8 cellular contexts compared by ENCODE assay signal in genomic region chr1:99845201-99845600, GRCh38. TPM values are rescaled to one million over a fixed set of nuclear protein-coding genes. Genes with fewer than 3 reads are reported as not detected.
DNase-seq lines count a peak whose midpoint lies in the region; TF ChIP-seq lines count a peak whose summit lies in the region.
"Not testable (repeated sequence)": the region's sequence is repeated elsewhere in the genome, so short reads cannot be mapped to it uniquely, and the experiment has no call there.

No MANE protein-coding gene starts in this region.

- H3T11ph ChIP-seq in H9 (ENCODE audit: low read length), result not testable (repeated sequence)

- not testable (repeated sequence) for H2BK15ac ChIP-seq in H9 (ENCODE audit: low read depth, low read length)

- H3K27ac ChIP-seq in H9 (ENCODE audit: insufficient read length, low read depth, low read length); endodermal cell (ENCODE audit: low read depth, low read length); neural progenitor cell: not testable (repeated sequence)
- peak overlapping the region; percentile 61 for H3K27ac ChIP-seq in skeletal muscle tissue (ENCODE audit: low read depth, low read length)

- not testable (repeated sequence) for H2AFZ ChIP-seq in H9 (ENCODE audit: low read length); neural progenitor cell (replicated peaks)

- not testable (repeated sequence) for H3K14ac ChIP-seq in H9 (ENCODE audit: insufficient read depth, low read length)

- H3K9me3 ChIP-seq in H9 (ENCODE audit: control insufficient read depth, low read depth, low read length); NT2/D1 (ENCODE audit: insufficient read depth, low read length); neural progenitor cell (ENCODE audit: low read depth); skeletal muscle tissue (ENCODE audit: control insufficient read depth in 3 of 3, low read length in 3 of 3): not testable (repeated sequence)
- H3K9me3 ChIP-seq in endodermal cell (ENCODE audit: control insufficient read depth, low read length), result peaks cover 28% of the 10 kb centered on the region

- not testable (repeated sequence) for H3K4me3 Mint-ChIP-seq in H9, endodermal cell, neural progenitor cell

- H3K27me3 ChIP-seq in H9 (ENCODE audit: insufficient read depth, low read length); NT2/D1 (ENCODE audit: insufficient read depth, insufficient read length); endodermal cell (ENCODE audit: control insufficient read depth, insufficient read depth, low read length, poor library complexity, severe bottlenecking); neural progenitor cell; skeletal muscle tissue (ENCODE audit: control insufficient read depth in 3 of 3, insufficient read depth in 3 of 3, low read length in 3 of 3): not testable (repeated sequence)

- not testable (repeated sequence) for H3K4me2 ChIP-seq in H9 (ENCODE audit: insufficient read depth, insufficient read length, low read length); neural progenitor cell

- not testable (repeated sequence) for H3K27ac Mint-ChIP-seq in H9, endodermal cell, neural progenitor cell

- H3K23ac ChIP-seq in H9 (ENCODE audit: insufficient read length, low read depth, low read length), result not testable (repeated sequence)

- H3K27me3 Mint-ChIP-seq in H9 (ENCODE audit: low read depth); endodermal cell (ENCODE audit: insufficient read depth); neural progenitor cell (ENCODE audit: insufficient read depth, low read depth): not testable (repeated sequence)

- H3K56ac ChIP-seq in H9 (ENCODE audit: insufficient read length, low read depth, low read length), result not testable (repeated sequence)

- H3K79me2 ChIP-seq in H9 (ENCODE audit: insufficient read depth, low read length); neural progenitor cell (ENCODE audit: low read depth): not testable (repeated sequence)

- no CpG with 5 or more reads among the region's 9 CpGs for WGBS in H9 (ENCODE audit: extremely low coverage, insufficient read length, low lambda C conversion rate)
- 93 to 95% methylated on average over 9 of the region's 9 CpGs for WGBS in endodermal cell (ENCODE audit: insufficient coverage in 1 of 2, insufficient read length in 1 of 2), 2 experiments

- not testable (repeated sequence) for H3K79me1 ChIP-seq in H9 (ENCODE audit: insufficient read depth, low read depth, low read length, poor library complexity, severe bottlenecking)

- H3K4me1 ChIP-seq in H9 (ENCODE audit: insufficient read depth, low read length); NT2/D1 (ENCODE audit: insufficient read depth, insufficient read length); endodermal cell (ENCODE audit: control insufficient read depth, insufficient read depth, low read length); neural progenitor cell: not testable (repeated sequence)
- peaks cover 5 to 35% (median 12%) of the 10 kb centered on the region in 3 donors for H3K4me1 ChIP-seq in skeletal muscle tissue (ENCODE audit: control insufficient read depth in 3 of 3, insufficient read depth in 3 of 3, low read length in 3 of 3)

- not testable (repeated sequence) for H4K8ac ChIP-seq in H9 (replicated peaks; ENCODE audit: insufficient read length, low read depth, low read length)

- TF ChIP-seq CTCF in H9 (conservative IDR thresholded peaks at IDR 0.05); endodermal cell (conservative IDR thresholded peaks at IDR 0.05); neural progenitor cell (IDR thresholded peaks at IDR 0.05): not testable (repeated sequence)

- not testable (repeated sequence) for H3K4me3 ChIP-seq in NT2/D1 (ENCODE audit: insufficient read length, low read depth); endodermal cell (ENCODE audit: low read length); neural progenitor cell; skeletal muscle tissue (ENCODE audit: low read length in 3 of 3)

- peaks cover 13 to 22% of the 10 kb centered on the region in 2 experiments for H3K4me1 Mint-ChIP-seq in H9
- peaks cover 24% of the 10 kb centered on the region for H3K4me1 Mint-ChIP-seq in endodermal cell
- H3K4me1 Mint-ChIP-seq in neural progenitor cell, result peaks cover 10% of the 10 kb centered on the region

- H4K20me1 ChIP-seq in H9 (ENCODE audit: control insufficient read depth, insufficient read depth, insufficient read length); neural progenitor cell (ENCODE audit: low read depth): not testable (repeated sequence)

- H3K9me3 Mint-ChIP-seq in H9, neural progenitor cell: not testable (repeated sequence)
- H3K9me3 Mint-ChIP-seq in endodermal cell, result peaks cover 18% of the 10 kb centered on the region

- not testable (repeated sequence) for H2BK5ac ChIP-seq in H9 (ENCODE audit: insufficient read length, low read length)

- H3K36me3 ChIP-seq in NT2/D1 (ENCODE audit: insufficient read depth, insufficient read length, low read length); endodermal cell (ENCODE audit: control insufficient read depth, insufficient read depth, low read length); neural progenitor cell; skeletal muscle tissue (ENCODE audit: control insufficient read depth in 3 of 3, insufficient read depth in 3 of 3, low read length in 3 of 3): not testable (repeated sequence)

- DNase-seq in H9 (peak; percentile 65), NCI-H146 (lab: John Stamatoyannopoulos, UW) (peak; percentile 78), NCI-H748 (lab: John Stamatoyannopoulos, UW; ENCODE audit: unreplicated experiment) (peak; percentile 4), NT2/D1 (ENCODE audit: low read depth, low spot score) (peak; percentile 11), endodermal cell (peak; percentile 50), islet precursor cell (peak; percentile 54), neural progenitor cell (ENCODE audit: low spot score) (peak; percentile 41)

- not testable (repeated sequence) for H3K9ac ChIP-seq in H9 (ENCODE audit: extremely low read depth, insufficient read length, low read length); NT2/D1 (ENCODE audit: insufficient read length, low read depth); endodermal cell (ENCODE audit: extremely low read depth, low read length, poor library complexity, severe bottlenecking); neural progenitor cell; skeletal muscle tissue (ENCODE audit: low read depth in 1 of 3, low read length in 3 of 3)

- not testable (repeated sequence) for H3K36me3 Mint-ChIP-seq in H9 (ENCODE audit: insufficient read depth in 1 of 3, low read depth in 3 of 3); endodermal cell (ENCODE audit: low read depth); neural progenitor cell

- not testable (repeated sequence) for H4K91ac ChIP-seq in H9 (ENCODE audit: insufficient read length, low read depth, low read length)

- H2AK5ac ChIP-seq in H9 (ENCODE audit: insufficient read length, low read length), result not testable (repeated sequence)

- H3K18ac ChIP-seq in H9 (ENCODE audit: insufficient read length, low read depth, low read length), result not testable (repeated sequence)

- not testable (repeated sequence) for H4K5ac ChIP-seq in H9 (ENCODE audit: insufficient read length, low read depth, low read length)

- H2BK12ac ChIP-seq in H9 (ENCODE audit: insufficient read length, low read depth, low read length), result not testable (repeated sequence)

- peaks cover 12% of the 10 kb centered on the region for H3F3A ChIP-seq in neural progenitor cell (ENCODE audit: low read depth)

- not testable (repeated sequence) for H2BK20ac ChIP-seq in H9 (ENCODE audit: low read depth, low read length, poor library complexity, severe bottlenecking)

- not testable (repeated sequence) for H2BK120ac ChIP-seq in H9 (ENCODE audit: low read depth, low read length, poor library complexity, severe bottlenecking)

- H3K23me2 ChIP-seq in H9 (ENCODE audit: insufficient read length, low read depth, low read length, poor library complexity, severe bottlenecking), result not testable (repeated sequence)

- H3K4ac ChIP-seq in H9 (ENCODE audit: low read depth, low read length), result not testable (repeated sequence)

RNA-seq across cellular contexts. Expression of gene AGL, which starts 5.0 kb away (rescaled TPM):
- total RNA-seq in H9 (2021) (23.7 and 24.0 TPM in 2 replicates), endodermal cell (100 to 1,000 TPM in 1 of 2 donors, 10 to 100 TPM in 1; 89.2 to 102 TPM), neural progenitor cell (ENCODE audit: low replicate concordance) (13.0 and 23.4 TPM in 2 replicates), skeletal muscle tissue (156 TPM)
- polyA plus RNA-seq in endodermal cell (2013, experiment 1 of 2), result 27.8 TPM
- polyA plus RNA-seq in endodermal cell (2013, experiment 2 of 2), result 36.9 TPM

Comparison
In these comparisons a context has a peak if more than half of its experiments do, and no peak if none do; other contexts are left out.
1. DNase-seq: peak in every context shown above with its lines; median percentile 78 in NCI-H146; 65 in H9; 54 in islet precursor cell; 50 in endodermal cell; 41 in neural progenitor cell; 11 in NT2/D1; 4 in NCI-H748.